Comparison of ENCODE assay signal across 9 cellular contexts in the genomic region with DNA sequence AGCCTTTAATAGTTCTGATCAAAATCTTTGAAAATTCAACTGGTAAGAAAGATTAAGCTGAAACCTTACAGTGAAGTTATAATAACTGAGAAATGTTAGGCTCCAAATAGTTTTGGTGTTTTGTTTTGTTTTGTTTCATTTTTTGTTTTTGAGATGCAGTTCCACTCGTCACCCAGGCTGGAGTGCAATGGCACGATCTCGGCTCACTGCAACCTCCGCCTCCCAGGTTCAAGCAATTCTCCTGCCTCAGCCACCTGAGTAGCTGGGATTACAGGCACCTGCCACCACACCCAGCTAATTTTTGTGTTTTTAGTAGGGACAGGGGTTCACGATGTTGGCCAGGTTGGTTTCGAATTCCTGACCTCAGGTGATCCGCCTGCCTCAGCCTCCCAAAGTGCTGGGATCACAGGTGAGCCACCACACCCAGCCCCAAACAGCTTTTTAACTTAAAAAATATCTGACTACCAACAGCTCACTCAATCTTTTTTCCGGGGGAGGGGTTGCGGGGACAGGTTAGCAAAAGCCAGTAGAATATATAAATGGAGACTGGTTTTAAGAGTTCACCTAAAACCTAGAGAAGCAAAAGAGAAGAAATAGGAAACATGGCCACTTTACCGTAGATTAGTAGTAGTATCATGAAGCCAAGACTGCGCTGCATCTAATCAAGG. TPM values are rescaled to one million over a fixed set of nuclear protein-coding genes. Genes with fewer than 3 reads are reported as not detected.
DNase-seq lines count a peak whose midpoint lies in the region; ATAC-seq and TF ChIP-seq lines count a peak whose summit lies in the region.
"Not testable (repeated sequence)": the region's sequence is repeated elsewhere in the genome, so short reads cannot be mapped to it uniquely, and the experiment has no call there.
"Had no signal": no experiment of that assay in that cellular context is flagged by ENCODE, and none has a peak within 500 bp of the region (broad histone marks: within the 10 kb centered on the region; RNA-seq: fewer than 3 reads in every experiment).

No MANE protein-coding gene starts in this region.

- intact Hi-C loops in CD4-positive, alpha-beta memory T cell (cut with micrococcal nuclease), result loop anchor here (1.0 to 5.0 kb wide), 5 partner anchors 10 to 178 kb away; a partner anchor contains a TSS
- intact Hi-C loops in activated CD8-positive, alpha-beta T cell treated with anti-CD3 and anti-CD28 coated beads for 36 hours (cut with micrococcal nuclease), result not testable (repeated sequence)

- ATAC-seq in HG03342 (IDR thresholded peaks at IDR 0.05; ENCODE audit: unreplicated experiment) (peak; percentile 6), memory B cell (ENCODE audit: low read depth) (peak; percentile 31)
- peak; percentile 29 for ATAC-seq in activated CD8-positive, alpha-beta T cell treated with anti-CD3 and anti-CD28 coated beads for 36 hours
- ATAC-seq in activated T-helper 17 cell treated with anti-CD3 and anti-CD28 coated beads, Interleukin-2, amount 50 U/mL, for 72 hours (replicated peaks), result peak; percentile 33
- not testable (repeated sequence) for ATAC-seq in stimulated activated memory B cell treated with anti-CD40 and anti-IgM and Interleukin-4, amounts not matched to agents 10 μg/mL and 1 μg/mL and 100 μg/mL, for 72 hours

- H3K36me3 Mint-ChIP-seq in CD4-positive, alpha-beta memory T cell; T-helper 2 cell treated with Interferon-gamma antibody and Interleukin-4, amounts not matched to agents 5 μg/mL and 100 μg/mL, for 36 hours (ENCODE audit: low read depth); memory B cell; stimulated activated memory B cell treated with anti-CD40 and anti-IgM and Interleukin-4, amounts not matched to agents 10 μg/mL and 1 μg/mL and 100 μg/mL, for 72 hours: not testable (repeated sequence)
- H3K36me3 Mint-ChIP-seq in activated CD8-positive, alpha-beta T cell treated with anti-CD3 and anti-CD28 coated beads for 36 hours (ENCODE audit: low read depth), result peaks cover 19% of the 10 kb centered on the region
- peaks cover 48% of the 10 kb centered on the region for H3K36me3 Mint-ChIP-seq in activated T-helper 17 cell treated with anti-CD3 and anti-CD28 coated beads, Interleukin-2, amount 50 U/mL, for 72 hours (ENCODE audit: low read depth)
- H3K36me3 Mint-ChIP-seq in activated naive CD8-positive, alpha-beta T cell treated with anti-CD3 and anti-CD28 coated beads for 36 hours, result peaks cover 35% of the 10 kb centered on the region

- peaks cover 40 to 71% (median 54%) of the 10 kb centered on the region in 4 donors for H3K4me1 Mint-ChIP-seq in CD4-positive, alpha-beta memory T cell
- peaks cover 43% of the 10 kb centered on the region for H3K4me1 Mint-ChIP-seq in T-helper 2 cell treated with Interferon-gamma antibody and Interleukin-4, amounts not matched to agents 5 μg/mL and 100 μg/mL, for 36 hours (ENCODE audit: low read depth)
- peaks cover 76% of the 10 kb centered on the region for H3K4me1 Mint-ChIP-seq in activated CD8-positive, alpha-beta T cell treated with anti-CD3 and anti-CD28 coated beads for 36 hours (ENCODE audit: low read depth)
- H3K4me1 Mint-ChIP-seq in activated T-helper 17 cell treated with anti-CD3 and anti-CD28 coated beads, Interleukin-2, amount 50 U/mL, for 72 hours, result peaks cover 52% of the 10 kb centered on the region
- H3K4me1 Mint-ChIP-seq in activated naive CD8-positive, alpha-beta T cell treated with anti-CD3 and anti-CD28 coated beads for 36 hours, result peaks cover 73% of the 10 kb centered on the region
- peaks cover 31% of the 10 kb centered on the region for H3K4me1 Mint-ChIP-seq in memory B cell
- peaks cover 64% of the 10 kb centered on the region for H3K4me1 Mint-ChIP-seq in stimulated activated memory B cell treated with anti-CD40 and anti-IgM and Interleukin-4, amounts not matched to agents 10 μg/mL and 1 μg/mL and 100 μg/mL, for 72 hours

- not testable (repeated sequence) for H3K27me3 Mint-ChIP-seq in CD4-positive, alpha-beta memory T cell; T-helper 2 cell treated with Interferon-gamma antibody and Interleukin-4, amounts not matched to agents 5 μg/mL and 100 μg/mL, for 36 hours (ENCODE audit: low read depth); activated CD8-positive, alpha-beta T cell treated with anti-CD3 and anti-CD28 coated beads for 36 hours; activated T-helper 17 cell treated with anti-CD3 and anti-CD28 coated beads, Interleukin-2, amount 50 U/mL, for 72 hours; activated naive CD8-positive, alpha-beta T cell treated with anti-CD3 and anti-CD28 coated beads for 36 hours; memory B cell; stimulated activated memory B cell treated with anti-CD40 and anti-IgM and Interleukin-4, amounts not matched to agents 10 μg/mL and 1 μg/mL and 100 μg/mL, for 72 hours

- H3K27me3 ChIP-seq in CD4-positive, alpha-beta memory T cell (ENCODE audit: insufficient read depth, low read length), result not testable (repeated sequence)

- CTCF ChIA-PET in CD4-positive, alpha-beta memory T cell (lab: Charles Lee; ENCODE audit: partially characterized antibody), result interaction anchor here (0.6 to 1.1 kb wide), 4 partner anchors 16 to 376 kb away, joined by 3 to 5 read pairs (median 3); a partner anchor contains a TSS
- CTCF ChIA-PET in activated CD8-positive, alpha-beta T cell treated with anti-CD3 and anti-CD28 coated beads for 36 hours (lab: Charles Lee), result interaction anchor here (1.0 to 2.8 kb wide), 7 partner anchors 8 to 35 kb away, joined by 3 to 18 read pairs (median 8); no protein-coding TSS in a partner anchor

- H3K9me3 ChIP-seq in CD4-positive, alpha-beta memory T cell (ENCODE audit: control insufficient read depth in 1 of 2, low read length in 2 of 2), result not testable (repeated sequence)

- peak overlapping the region in 1 of 2 donors; percentile 50 for H3K4me3 ChIP-seq in CD4-positive, alpha-beta memory T cell (ENCODE audit: low read length in 2 of 2)

- peak; percentile 59 to 70 (median 61) for DNase-seq in CD4-positive, alpha-beta memory T cell
- not testable (repeated sequence) for DNase-seq in T-helper 2 cell treated with Interferon-gamma antibody and Interleukin-4, amounts not matched to agents 5 μg/mL and 100 μg/mL, for 36 hours (ENCODE audit: low spot score); activated CD8-positive, alpha-beta T cell treated with anti-CD3 and anti-CD28 coated beads for 36 hours; activated naive CD8-positive, alpha-beta T cell treated with anti-CD3 and anti-CD28 coated beads for 36 hours; memory B cell (ENCODE audit: low spot score in 2 of 2)

- H3K9me3 Mint-ChIP-seq in CD4-positive, alpha-beta memory T cell; T-helper 2 cell treated with Interferon-gamma antibody and Interleukin-4, amounts not matched to agents 5 μg/mL and 100 μg/mL, for 36 hours; activated CD8-positive, alpha-beta T cell treated with anti-CD3 and anti-CD28 coated beads for 36 hours; activated T-helper 17 cell treated with anti-CD3 and anti-CD28 coated beads, Interleukin-2, amount 50 U/mL, for 72 hours; activated naive CD8-positive, alpha-beta T cell treated with anti-CD3 and anti-CD28 coated beads for 36 hours; memory B cell; stimulated activated memory B cell treated with anti-CD40 and anti-IgM and Interleukin-4, amounts not matched to agents 10 μg/mL and 1 μg/mL and 100 μg/mL, for 72 hours: not testable (repeated sequence)

- POLR2A ChIA-PET in CD4-positive, alpha-beta memory T cell (lab: Charles Lee; ENCODE audit: partially characterized antibody), result interaction anchor here (0.6 to 5.5 kb wide), 13 partner anchors 11 to 419 kb away, joined by 3 to 100 read pairs (median 4); a partner anchor contains a TSS
- POLR2A ChIA-PET in activated CD8-positive, alpha-beta T cell treated with anti-CD3 and anti-CD28 coated beads for 36 hours (lab: Charles Lee), result interaction anchor here (1.1 to 3.1 kb wide), 4 partner anchors 10 to 15 kb away, joined by 3 to 21 read pairs (median 8); a partner anchor contains a TSS

- H3K27ac Mint-ChIP-seq in CD4-positive, alpha-beta memory T cell, result peak overlapping the region; percentile 96 to 100 (median 98)
- peak overlapping the region; percentile 85 for H3K27ac Mint-ChIP-seq in T-helper 2 cell treated with Interferon-gamma antibody and Interleukin-4, amounts not matched to agents 5 μg/mL and 100 μg/mL, for 36 hours
- H3K27ac Mint-ChIP-seq in activated CD8-positive, alpha-beta T cell treated with anti-CD3 and anti-CD28 coated beads for 36 hours, result peak overlapping the region; percentile 94
- H3K27ac Mint-ChIP-seq in activated T-helper 17 cell treated with anti-CD3 and anti-CD28 coated beads, Interleukin-2, amount 50 U/mL, for 72 hours, result peak overlapping the region; percentile 99
- peak overlapping the region; percentile 97 for H3K27ac Mint-ChIP-seq in activated naive CD8-positive, alpha-beta T cell treated with anti-CD3 and anti-CD28 coated beads for 36 hours
- H3K27ac Mint-ChIP-seq in memory B cell, result peak overlapping the region; percentile 94
- peak overlapping the region; percentile 91 for H3K27ac Mint-ChIP-seq in stimulated activated memory B cell treated with anti-CD40 and anti-IgM and Interleukin-4, amounts not matched to agents 10 μg/mL and 1 μg/mL and 100 μg/mL, for 72 hours

- H3K27ac ChIP-seq in CD4-positive, alpha-beta memory T cell (ENCODE audit: low read depth, low read length), result peak overlapping the region; percentile 94

- not testable (repeated sequence) for H3K36me3 ChIP-seq in CD4-positive, alpha-beta memory T cell (ENCODE audit: insufficient read depth, low read length)

- peaks cover 62% of the 10 kb centered on the region for H3K4me1 ChIP-seq in CD4-positive, alpha-beta memory T cell (ENCODE audit: insufficient read depth, low read length)

- TF ChIP-seq CTCF in activated CD8-positive, alpha-beta T cell treated with anti-CD3 and anti-CD28 coated beads for 36 hours (IDR thresholded peaks at IDR 0.05), result not testable (repeated sequence)

- peak overlapping the region; percentile 69 to 91 (median 86) for H3K4me3 Mint-ChIP-seq in CD4-positive, alpha-beta memory T cell
- H3K4me3 Mint-ChIP-seq in T-helper 2 cell treated with Interferon-gamma antibody and Interleukin-4, amounts not matched to agents 5 μg/mL and 100 μg/mL, for 36 hours, result peak overlapping the region; percentile 73
- peak overlapping the region; percentile 57 for H3K4me3 Mint-ChIP-seq in activated CD8-positive, alpha-beta T cell treated with anti-CD3 and anti-CD28 coated beads for 36 hours
- peak overlapping the region; percentile 95 for H3K4me3 Mint-ChIP-seq in activated T-helper 17 cell treated with anti-CD3 and anti-CD28 coated beads, Interleukin-2, amount 50 U/mL, for 72 hours
- peak overlapping the region; percentile 54 for H3K4me3 Mint-ChIP-seq in activated naive CD8-positive, alpha-beta T cell treated with anti-CD3 and anti-CD28 coated beads for 36 hours
- peak overlapping the region; percentile 71 for H3K4me3 Mint-ChIP-seq in memory B cell
- peak overlapping the region; percentile 65 for H3K4me3 Mint-ChIP-seq in stimulated activated memory B cell treated with anti-CD40 and anti-IgM and Interleukin-4, amounts not matched to agents 10 μg/mL and 1 μg/mL and 100 μg/mL, for 72 hours

RNA-seq across cellular contexts. Expression of a gene that starts 10.7 kb away (rescaled TPM):
- total RNA-seq in CD4-positive, alpha-beta memory T cell, result 100 to 1,000 TPM in 1 of 2 experiments, 10 to 100 TPM in 1; 91.5 to 106 TPM
- 1 to 10 TPM; 3.1 to 9.8 TPM for polyA plus RNA-seq in CD4-positive, alpha-beta memory T cell
- 10 to 100 TPM; 37.7 to 39.0 TPM for total RNA-seq in activated CD8-positive, alpha-beta T cell treated with anti-CD3 and anti-CD28 coated beads for 36 hours
- total RNA-seq in activated T-helper 17 cell treated with anti-CD3 and anti-CD28 coated beads, Interleukin-2, amount 50 U/mL, for 72 hours, result 100 to 1,000 TPM; 117 to 254 TPM
- total RNA-seq in activated naive CD8-positive, alpha-beta T cell treated with anti-CD3 and anti-CD28 coated beads for 36 hours, result 10 to 100 TPM; 27.9 to 28.0 TPM
- total RNA-seq: MCF 10A had no signal

RNA-seq across cellular contexts. Expression of a gene that starts 50.4 kb away (rescaled TPM):
- 10 to 100 TPM; 33.1 to 35.7 TPM for total RNA-seq in CD4-positive, alpha-beta memory T cell
- polyA plus RNA-seq in CD4-positive, alpha-beta memory T cell, result 10 to 100 TPM in 1 of 2 donors, 1 to 10 TPM in 1; 10.0 to 14.5 TPM
- total RNA-seq in activated CD8-positive, alpha-beta T cell treated with anti-CD3 and anti-CD28 coated beads for 36 hours, result 10 to 100 TPM; 20.8 to 21.9 TPM
- 10 to 100 TPM; 19.8 to 24.7 TPM for total RNA-seq in activated T-helper 17 cell treated with anti-CD3 and anti-CD28 coated beads, Interleukin-2, amount 50 U/mL, for 72 hours
- 10 to 100 TPM; 26.2 to 27.5 TPM for total RNA-seq in activated naive CD8-positive, alpha-beta T cell treated with anti-CD3 and anti-CD28 coated beads for 36 hours
